In the genomic region with DNA sequence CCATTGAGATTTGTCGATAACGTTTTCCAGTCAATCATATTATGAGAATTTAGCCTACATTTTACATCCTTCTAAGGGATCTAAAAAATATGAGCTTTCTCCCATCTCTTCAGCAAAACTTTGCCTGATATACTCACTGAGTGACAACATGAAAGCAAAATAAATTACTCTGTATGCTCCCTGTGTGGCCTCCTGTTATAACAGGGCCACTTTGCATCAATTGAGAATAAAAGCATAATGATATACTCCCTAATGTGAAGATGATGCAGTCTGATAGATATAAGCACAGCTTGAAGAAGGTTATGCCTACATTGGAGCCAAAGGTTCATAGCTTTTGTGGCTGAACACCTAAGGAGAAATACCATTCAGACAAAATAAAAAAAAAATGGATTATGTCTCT, we compare ENCODE assay signal across 31 cellular contexts.
"Had no signal": no experiment of that assay in that cellular context is flagged by ENCODE, and none has a peak within 500 bp of the region (broad histone marks: within the 10 kb centered on the region; RNA-seq: fewer than 3 reads in every experiment).

No MANE protein-coding gene starts in this region.

- H3K4me3 ChIP-seq: adrenal gland, ascending aorta, body of pancreas, breast epithelium, cardiac muscle cell had no signal

- DNase-seq: activated effector memory CD4-positive, alpha-beta T cell treated with anti-CD3 and anti-CD28 coated beads, Interleukin-2, amount 50 U/mL, for 16 hours; activated effector memory CD4-positive, alpha-beta T cell treated with Interleukin-2 at 50 U/mL for 16 hours; activated gamma-delta T cell; activated gamma-delta T cell treated with Interleukin-2 at 50 U/mL for 16 hours; activated naive CD4-positive, alpha-beta T cell; activated naive CD4-positive, alpha-beta T cell treated with anti-CD3 and anti-CD28 coated beads for 36 hours; activated naive CD4-positive, alpha-beta T cell treated with anti-CD3 and anti-CD28 coated beads, Interleukin-2, amount 10 ng/mL, durations not matched to agents 7 days and 5 days; activated naive CD4-positive, alpha-beta T cell treated with anti-CD3 and anti-CD28 coated beads, Interleukin-2, amount 50 U/mL, for 16 hours; activated naive CD4-positive, alpha-beta T cell treated with Interleukin-2 at 50 U/mL for 16 hours; activated naive CD8-positive, alpha-beta T cell treated with anti-CD3 and anti-CD28 coated beads for 36 hours; activated naive CD8-positive, alpha-beta T cell treated with anti-CD3 and anti-CD28 coated beads, Interleukin-2, amount 10 ng/mL, durations not matched to agents 7 days and 5 days; activated naive CD8-positive, alpha-beta T cell treated with anti-CD3 and anti-CD28 coated beads, Interleukin-2, amount 50 U/mL, for 24 hours; activated T-cell treated with anti-CD3 and anti-CD28 coated beads, Interleukin-2, amount 50 U/mL, for 24 hours; activated T-cell treated with anti-CD3 and anti-CD28 coated beads, Interleukin-2, amount 50 U/mL, for 4 hours; activated T-cell treated with anti-CD3 and anti-CD28 coated beads, Interleukin-2, amount 50 U/mL, for 48 hours; activated T-cell treated with anti-CD3 and anti-CD28 coated beads, Interleukin-2, amount 50 U/mL, for 72 hours; adrenal gland; amniotic stem cell; amygdala; anterior cingulate cortex; aorta; body of pancreas; brain microvascular endothelial cell; caudate nucleus; central memory CD4-positive, alpha-beta T cell; cerebellar nuclear complex had no signal

- H3K27me3 ChIP-seq: adrenal gland, ascending aorta, body of pancreas, brain microvascular endothelial cell, breast epithelium, cardiac muscle cell had no signal

- H3K9me3 ChIP-seq: adrenal gland, ascending aorta, body of pancreas, breast epithelium had no signal

- FAIRE-seq: astrocyte, bronchial epithelial cell had no signal

- H3K36me3 ChIP-seq: adrenal gland, ascending aorta, brain microvascular endothelial cell, breast epithelium, cardiac muscle cell had no signal

- H3K4me1 ChIP-seq: adrenal gland, ascending aorta, body of pancreas, breast epithelium had no signal

- H3K27ac ChIP-seq: adrenal gland, ascending aorta, body of pancreas, brain microvascular endothelial cell, breast epithelium, cardiac muscle cell had no signal
